Comparison of ENCODE assay signal across 16 cellular contexts in the genomic region with DNA sequence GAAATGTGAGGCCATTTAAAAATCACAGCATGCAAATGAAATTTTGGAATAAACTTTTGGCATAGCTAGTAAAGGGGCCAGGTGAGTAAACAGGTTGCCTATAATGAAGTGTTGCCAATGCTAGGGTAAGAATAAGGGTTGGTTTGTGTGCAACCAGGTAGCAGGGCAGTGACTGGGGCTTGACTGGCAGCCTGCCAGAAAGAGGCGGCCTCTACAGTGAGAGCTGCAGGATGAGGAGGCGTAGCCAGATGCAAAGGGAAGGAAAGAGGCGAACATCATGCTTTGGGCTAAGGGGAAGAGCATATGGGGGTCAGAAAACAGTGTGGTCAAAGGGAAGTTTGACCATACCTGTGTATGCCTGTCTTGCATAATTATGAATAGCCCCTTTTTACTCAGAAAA.
DNase-seq lines count a peak whose midpoint lies in the region; ATAC-seq and TF ChIP-seq lines count a peak whose summit lies in the region.
"Had no signal": no experiment of that assay in that cellular context is flagged by ENCODE, and none has a peak within 500 bp of the region (broad histone marks: within the 10 kb centered on the region; RNA-seq: fewer than 3 reads in every experiment).

No MANE protein-coding gene starts in this region.

- no peak for ATAC-seq in HG02759 (IDR thresholded peaks at IDR 0.05; ENCODE audit: unreplicated experiment)

- DNase-seq in COR-L47 (lab: John Stamatoyannopoulos, UW): peak; percentile 90
- DNase-seq in DMS79 treated with DMSO at 0.1 percent for 48 hours (lab: John Stamatoyannopoulos, UW): peak; percentile 65
- DNase-seq in NCI-H2227 treated with DMSO at 0.1 percent for 48 hours (lab: John Stamatoyannopoulos, UW): peak; percentile 54
- DNase-seq in epithelial cell of esophagus (ENCODE audit: low read depth): peak; percentile 46
- no peak for DNase-seq in SKM-1 (lab: John Stamatoyannopoulos, UW; ENCODE audit: unreplicated experiment)
- no peak for DNase-seq in substantia nigra (lab: John Stamatoyannopoulos, UW)
- DNase-seq in hepatic stellate cell (ENCODE audit: low spot score): no peak
- DNase-seq: activated naive CD4-positive, alpha-beta T cell treated with anti-CD3 and anti-CD28 coated beads, Interleukin-2, amount 10 ng/mL, durations not matched to agents 7 days and 5 days; endodermal cell; foreskin melanocyte; GOT3; immature natural killer cell had no signal

- no peak for TF ChIP-seq CTCF in epithelial cell of esophagus (IDR thresholded peaks at IDR 0.05; ENCODE audit: insufficient read depth, low read depth, low read length, missing control alignments)

- H3K4me3 ChIP-seq in epithelial cell of esophagus (ENCODE audit: low read length): no peak overlapping the region
- H3K4me3 ChIP-seq: breast epithelium, SJSA1, vagina had no signal

- H3K27ac ChIP-seq in substantia nigra (ENCODE audit: low read depth, low read length, poor library complexity, severe bottlenecking): no peak overlapping the region
- H3K27ac ChIP-seq: breast epithelium, SJSA1, vagina had no signal

Comparison
In these comparisons a context has a peak if more than half of its experiments do, and no peak if none do; other contexts are left out.
1. DNase-seq: peak in COR-L47 (single experiment), DMS79 treated with DMSO at 0.1 percent for 48 hours (single experiment), NCI-H2227 treated with DMSO at 0.1 percent for 48 hours (single experiment) and epithelial cell of esophagus (single experiment); none in SKM-1 (single experiment), substantia nigra (0 of 49) and hepatic stellate cell (single experiment).